Comparison of ENCODE assay signal across 15 cellular contexts in the genomic region with DNA sequence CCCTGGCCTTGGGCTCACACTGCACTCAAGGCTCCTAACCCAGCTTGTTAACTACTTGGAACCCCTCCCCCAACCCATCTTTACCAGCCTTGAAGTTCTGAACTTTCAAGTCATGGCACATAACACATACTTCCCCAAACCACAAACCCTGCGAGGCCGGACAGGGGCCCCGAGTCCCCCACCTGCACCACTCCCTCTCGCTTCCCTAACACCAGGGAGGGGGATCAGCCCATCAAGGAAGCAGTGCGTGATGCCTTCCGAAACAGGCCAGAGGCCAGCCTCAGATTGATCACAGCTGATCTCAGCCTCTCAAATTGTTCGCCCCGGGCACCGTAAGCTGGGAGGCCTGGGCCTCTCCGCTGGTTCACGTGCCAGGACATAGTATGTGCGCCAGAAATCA. TPM values are rescaled to one million over a fixed set of nuclear protein-coding genes. Genes with fewer than 3 reads are reported as not detected.
DNase-seq lines count a peak whose midpoint lies in the region; ATAC-seq, FAIRE-seq and TF ChIP-seq lines count a peak whose summit lies in the region.
"Had no signal": no experiment of that assay in that cellular context is flagged by ENCODE, and none has a peak within 500 bp of the region (broad histone marks: within the 10 kb centered on the region; RNA-seq: fewer than 3 reads in every experiment).

No MANE protein-coding gene starts in this region.

- H3K27me3 ChIP-seq in bronchial epithelial cell (ENCODE audit: control insufficient read depth, insufficient read depth, low read length) (no peaks in the 10 kb centered on the region), osteoblast (ENCODE audit: insufficient read depth, low read length) (no peaks in the 10 kb centered on the region)
- H3K27me3 ChIP-seq: SJSA1 had no signal

- peak overlapping the region; percentile 98 for H3K27ac Mint-ChIP-seq in T-helper 2 cell treated with Interferon-gamma antibody and Interleukin-4, amounts not matched to agents 5 μg/mL and 100 μg/mL, for 36 hours

- peaks cover 32% of the 10 kb centered on the region for H3K4me1 Mint-ChIP-seq in T-helper 2 cell treated with Interferon-gamma antibody and Interleukin-4, amounts not matched to agents 5 μg/mL and 100 μg/mL, for 36 hours (ENCODE audit: low read depth)

- no peak for DNase-seq in T-helper 2 cell treated with Interferon-gamma antibody and Interleukin-4, amounts not matched to agents 5 μg/mL and 100 μg/mL, for 36 hours (ENCODE audit: low spot score)
- DNase-seq in T-helper 2 cell (no peak), NOMO-1 (lab: John Stamatoyannopoulos, UW; ENCODE audit: unreplicated experiment in 2 of 2) (peak; percentile 64), bronchial epithelial cell (ENCODE audit: low read depth) (peak; percentile 25), osteoblast (ENCODE audit: insufficient read length, low spot score, missing footprints) (peak; percentile 65), hippocampal formation (lab: John Stamatoyannopoulos, UW) (no peak), GOT3 (lab: John Stamatoyannopoulos, UW) (no peak)
- DNase-seq: erythroblast; NCI-H446; stimulated activated CD4-positive, alpha-beta T cell treated with anti-CD3 and anti-CD28 coated beads, Interleukin-12 subunit alpha, Interleukin-12 subunit beta, amount 100 ng/mL, for 4 hours had no signal

- H3K4me3 ChIP-seq in bronchial epithelial cell (ENCODE audit: low read depth, low read length) (no peak overlapping the region), osteoblast (ENCODE audit: insufficient read depth, low read length) (no peak overlapping the region)
- H3K4me3 ChIP-seq: SJSA1 had no signal

- peak overlapping the region; percentile 36 for H3K4me3 Mint-ChIP-seq in T-helper 2 cell treated with Interferon-gamma antibody and Interleukin-4, amounts not matched to agents 5 μg/mL and 100 μg/mL, for 36 hours

- no peak overlapping the region for H2AFZ ChIP-seq in osteoblast (ENCODE audit: low read length)

- H3K4me1 ChIP-seq in osteoblast (ENCODE audit: insufficient read depth, low read length), result no peaks in the 10 kb centered on the region
- H3K4me1 ChIP-seq: SJSA1 had no signal

- H4K20me1 ChIP-seq in osteoblast (ENCODE audit: insufficient read depth, low read length), result no peaks in the 10 kb centered on the region

- H3K36me3 Mint-ChIP-seq in T-helper 2 cell treated with Interferon-gamma antibody and Interleukin-4, amounts not matched to agents 5 μg/mL and 100 μg/mL, for 36 hours (ENCODE audit: low read depth), result peaks cover 34% of the 10 kb centered on the region

- no peak for ATAC-seq in HG02973 (IDR thresholded peaks at IDR 0.05; ENCODE audit: unreplicated experiment)

- no peak for FAIRE-seq in bronchial epithelial cell (lab: Jason Lieb, UNC)
- FAIRE-seq: A204.1, H54 had no signal

- no peak overlapping the region for H3K4me2 ChIP-seq in osteoblast (ENCODE audit: insufficient read depth, low read length)

- H3K27ac ChIP-seq in osteoblast (ENCODE audit: low read depth, low read length), result no peak overlapping the region
- H3K27ac ChIP-seq: SJSA1 had no signal

- no peaks in the 10 kb centered on the region for H3K79me2 ChIP-seq in osteoblast (ENCODE audit: insufficient read depth, low read length)

- no peaks in the 10 kb centered on the region for H3K9me3 Mint-ChIP-seq in T-helper 2 cell treated with Interferon-gamma antibody and Interleukin-4, amounts not matched to agents 5 μg/mL and 100 μg/mL, for 36 hours

- H3K36me3 ChIP-seq in bronchial epithelial cell (ENCODE audit: control insufficient read depth, insufficient read depth, low read length), result no peaks in the 10 kb centered on the region
- H3K36me3 ChIP-seq in osteoblast (ENCODE audit: insufficient read depth, low read length), result peaks cover 8% of the 10 kb centered on the region

- no peaks in the 10 kb centered on the region for H3K9me3 ChIP-seq in osteoblast (ENCODE audit: low read depth, low read length)
- H3K9me3 ChIP-seq: SJSA1 had no signal

- H3K27me3 Mint-ChIP-seq in T-helper 2 cell treated with Interferon-gamma antibody and Interleukin-4, amounts not matched to agents 5 μg/mL and 100 μg/mL, for 36 hours (ENCODE audit: low read depth), result no peaks in the 10 kb centered on the region

- TF ChIP-seq CTCF in bronchial epithelial cell (IDR thresholded peaks at IDR 0.05; ENCODE audit: insufficient read depth, low read length, severe bottlenecking) (no peak), osteoblast (IDR thresholded peaks at IDR 0.05; ENCODE audit: extremely low read depth, low read depth, low read length) (no peak)

RNA-seq across cellular contexts. Expression of a gene that starts 3.1 kb away (rescaled TPM):
- total RNA-seq in bronchial epithelial cell (not detected in 2 replicates), osteoblast (under 0.01 and 0.29 TPM in 2 replicates)
- total RNA-seq: LHCN-M2, SJSA1 had no signal

RNA-seq across cellular contexts. Expression of a gene that starts 31.1 kb away (rescaled TPM):
- 1.3 and 2.4 TPM in 2 replicates for total RNA-seq in bronchial epithelial cell
- total RNA-seq in osteoblast, result 4.0 and 4.7 TPM in 2 replicates

Comparison
In these comparisons a context has a peak if more than half of its experiments do, and no peak if none do; other contexts are left out.
1. DNase-seq: peak in NOMO-1 (2 of 2), bronchial epithelial cell (single experiment) and osteoblast (single experiment); none in T-helper 2 cell treated with Interferon-gamma antibody and Interleukin-4, amounts not matched to agents 5 μg/mL and 100 μg/mL, for 36 hours (single experiment), T-helper 2 cell (0 of 5), hippocampal formation (0 of 2) and GOT3 (single experiment).